In genomic region chr1:206551296-206551984, GRCh38 we compare ENCODE assay signal across 18 cellular contexts. TPM values are rescaled to one million over a fixed set of nuclear protein-coding genes. Genes with fewer than 3 reads are reported as not detected.
DNase-seq lines count a peak whose midpoint lies in the region; ATAC-seq and TF ChIP-seq lines count a peak whose summit lies in the region.
"Had no signal": no experiment of that assay in that cellular context is flagged by ENCODE, and none has a peak within 500 bp of the region (broad histone marks: within the 10 kb centered on the region; RNA-seq: fewer than 3 reads in every experiment).

No MANE protein-coding gene starts in this region.

- H3K4me1 ChIP-seq in upper lobe of left lung, result peaks cover 16 to 49% (median 38%) of the 10 kb centered on the region in 4 donors
- H3K4me1 ChIP-seq: parathyroid adenoma had no signal

- H3K9me3 Mint-ChIP-seq in effector memory CD8-positive, alpha-beta T cell, result no peaks in the 10 kb centered on the region
- H3K9me3 Mint-ChIP-seq: GM23338 had no signal

- peak overlapping the region; percentile 15 to 76 for H3K4me3 Mint-ChIP-seq in effector memory CD8-positive, alpha-beta T cell
- H3K4me3 Mint-ChIP-seq: GM23338 had no signal

- no peaks in the 10 kb centered on the region for H3K27me3 Mint-ChIP-seq in effector memory CD8-positive, alpha-beta T cell

- peaks cover 44 to 64% of the 10 kb centered on the region in 2 donors for H3K4me1 Mint-ChIP-seq in effector memory CD8-positive, alpha-beta T cell (ENCODE audit: low read depth in 2 of 2)

- ATAC-seq in left cardiac atrium (peak in 1 of 2 donors; percentile 59), upper lobe of left lung (ENCODE audit: low FRiP score in 2 of 2) (peak in 1 of 2 donors; percentile 25), HG03565 (IDR thresholded peaks at IDR 0.05; ENCODE audit: unreplicated experiment) (no peak)
- ATAC-seq in effector memory CD8-positive, alpha-beta T cell (replicated peaks), result no peak
- ATAC-seq: GM23338 had no signal

- H3K4me3 ChIP-seq in upper lobe of left lung, result no peak overlapping the region
- H3K4me3 ChIP-seq: GM23338, stomach, upper lobe of right lung had no signal

- H3K36me3 Mint-ChIP-seq in effector memory CD8-positive, alpha-beta T cell (ENCODE audit: insufficient read depth), result peaks cover 4% of the 10 kb centered on the region

- peak overlapping the region; percentile 66 to 95 for H3K27ac Mint-ChIP-seq in effector memory CD8-positive, alpha-beta T cell
- H3K27ac Mint-ChIP-seq: GM23338 had no signal

- 77 to 92% methylated on average over 9 of the region's 9 CpGs for WGBS in upper lobe of left lung, 2 donors

- intact Hi-C loops in left cardiac atrium (cut with DNase I), result no loop called here
- intact Hi-C loops in cardiac septum (cut with DNase I), result no loop called here

- H3K36me3 ChIP-seq in upper lobe of left lung, result no peaks in the 10 kb centered on the region
- H3K36me3 ChIP-seq: stomach, upper lobe of right lung had no signal

- no peaks in the 10 kb centered on the region for H3K27me3 ChIP-seq in upper lobe of left lung
- H3K27me3 ChIP-seq: stomach, upper lobe of right lung had no signal

- TF ChIP-seq POLR2A in upper lobe of left lung (IDR thresholded peaks at IDR 0.05), result no peak

- DNase-seq in left cardiac atrium (peak; percentile 45), cardiac septum (ENCODE audit: low spot score) (no peak), upper lobe of left lung (no peak), HT-29 (ENCODE audit: low spot score) (no peak)
- DNase-seq in effector memory CD8-positive, alpha-beta T cell, result no peak
- DNase-seq: islet precursor cell, Karpas-422, mammary epithelial cell, NCI-H1092, NCI-H2029 treated with DMSO at 0.1 percent for 48 hours, NCI-H510A, stomach, upper lobe of right lung had no signal

- TF ChIP-seq CTCF in VCaP (conservative IDR thresholded peaks at IDR 0.05), result no peak
- TF ChIP-seq CTCF in upper lobe of left lung (IDR thresholded peaks at IDR 0.05), result no peak

- peak overlapping the region; percentile 92 for H3K27ac ChIP-seq in VCaP
- H3K27ac ChIP-seq in upper lobe of left lung, result peak overlapping the region in 3 of 4 donors; percentile 23 to 27 (median 27)
- H3K27ac ChIP-seq: parathyroid adenoma, RWPE1, stomach, upper lobe of right lung had no signal

- TF ChIP-seq EP300 in upper lobe of left lung (IDR thresholded peaks at IDR 0.05), result no peak

- no peaks in the 10 kb centered on the region for H3K9me3 ChIP-seq in upper lobe of left lung
- H3K9me3 ChIP-seq: stomach, upper lobe of right lung had no signal

RNA-seq across cellular contexts. Expression of gene RASSF5, which starts 44.1 kb away (rescaled TPM):
- total RNA-seq in left cardiac atrium (10 to 100 TPM in 1 of 2 donors, 1 to 10 TPM in 1; 7.8 to 10.0 TPM), cardiac septum (15.5 TPM), upper lobe of left lung (10 to 100 TPM; 47.2 to 61.1 (median 54.9) TPM)
- 7.9 and 8.8 TPM in 2 replicates for total RNA-seq in HT-29 (2014; rRNA removed; shearing (Covaris generic))
